Comparison of ENCODE assay signal across 20 cellular contexts in genomic region chr19:41433171-41433570, GRCh38. TPM values are rescaled to one million over a fixed set of nuclear protein-coding genes. Genes with fewer than 3 reads are reported as not detected.
"Had no signal": no experiment of that assay in that cellular context is flagged by ENCODE, and none has a peak within 500 bp of the region (broad histone marks: within the 10 kb centered on the region; RNA-seq: fewer than 3 reads in every experiment).

No MANE protein-coding gene starts in this region.

- H3K27ac ChIP-seq: left lung, thoracic aorta had no signal

- H3K27me3 ChIP-seq: left lung had no signal

- H3K4me3 ChIP-seq: left lung, smooth muscle cell, thoracic aorta had no signal

- ATAC-seq: activated T-cell treated with anti-CD3 and anti-CD28 coated beads, Interleukin-2, amount 50 U/mL, for 4 hours; left lung; sciatic nerve had no signal

- H3K9me3 Mint-ChIP-seq: activated naive CD4-positive, alpha-beta T cell treated with anti-CD3 and anti-CD28 coated beads, Interleukin-2, amount 10 ng/mL, durations not matched to agents 7 days and 5 days; activated T-cell treated with anti-CD3 and anti-CD28 coated beads, Interleukin-2, amount 50 U/mL, for 4 hours; nephron; type B pancreatic cell had no signal

- H3K9me3 ChIP-seq: left lung, thoracic aorta had no signal

- DNase-seq: activated CD8-positive, alpha-beta memory T cell treated with anti-CD3 and anti-CD28 coated beads, Interleukin-2, amount 50 U/mL, for 48 hours; activated naive CD4-positive, alpha-beta T cell treated with anti-CD3 and anti-CD28 coated beads, Interleukin-2, amount 10 ng/mL, durations not matched to agents 7 days and 5 days; activated T-cell treated with anti-CD3 and anti-CD28 coated beads, Interleukin-2, amount 50 U/mL, for 4 hours; mammary epithelial cell; stimulated activated CD4-positive, alpha-beta T cell treated with anti-CD3 and anti-CD28 coated beads, Interleukin-15, amount 100 ng/mL, for 24 hours; stimulated activated naive CD4-positive, alpha-beta T cell; T-helper 9 cell had no signal

- H3K27me3 Mint-ChIP-seq: activated naive CD4-positive, alpha-beta T cell treated with anti-CD3 and anti-CD28 coated beads, Interleukin-2, amount 10 ng/mL, durations not matched to agents 7 days and 5 days; type B pancreatic cell had no signal

- H3K4me3 Mint-ChIP-seq: activated naive CD4-positive, alpha-beta T cell treated with anti-CD3 and anti-CD28 coated beads, Interleukin-2, amount 10 ng/mL, durations not matched to agents 7 days and 5 days; activated T-cell treated with anti-CD3 and anti-CD28 coated beads, Interleukin-2, amount 50 U/mL, for 4 hours; nephron; type B pancreatic cell had no signal

- H3K27ac Mint-ChIP-seq: type B pancreatic cell had no signal

RNA-seq across cellular contexts. Expression of gene B3GNT8, which starts 6.0 kb away (rescaled TPM):
- total RNA-seq: myocyte had no signal

RNA-seq across cellular contexts. Expression of gene ERICH4, which starts 9.8 kb away (rescaled TPM):
- total RNA-seq: activated CD8-positive, alpha-beta memory T cell treated with anti-CD3 and anti-CD28 coated beads for 36 hours; activated T-cell treated with anti-CD3 and anti-CD28 coated beads, Interleukin-2, amount 50 U/mL, for 4 hours; chondrocyte; epithelial cell of proximal tubule; fibroblast of lung; kidney epithelial cell; left lung; mammary epithelial cell; myocyte; sciatic nerve; smooth muscle cell; T-helper 1 cell treated with Interleukin-12 subunit alpha and Interleukin-12 subunit beta and Interleukin-4 antibody, amounts not matched to agents 30 ng/mL and 1 ng/mL, for 36 hours; thoracic aorta had no signal
- polyA plus RNA-seq: fibroblast of lung, mammary epithelial cell, smooth muscle cell had no signal
